ENCODE assay signal across 14 cellular contexts in the genomic region with DNA sequence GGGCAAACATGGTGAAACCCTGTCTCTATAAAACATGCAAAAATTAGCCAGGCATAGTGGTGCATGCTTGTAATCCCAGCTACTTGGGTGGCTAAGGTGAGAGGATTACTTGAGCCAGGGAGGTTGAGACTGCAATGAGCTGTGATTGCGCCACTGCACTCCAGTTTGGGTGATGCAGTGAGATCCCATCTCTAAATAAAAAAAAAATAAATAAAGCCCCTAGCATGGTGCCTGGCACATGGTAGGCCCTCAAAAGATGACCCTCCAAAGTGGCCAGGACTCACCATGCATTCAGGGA.
DNase-seq lines count a peak whose midpoint lies in the region; ATAC-seq and TF ChIP-seq lines count a peak whose summit lies in the region.
"Had no signal": no experiment of that assay in that cellular context is flagged by ENCODE, and none has a peak within 500 bp of the region (broad histone marks: within the 10 kb centered on the region; RNA-seq: fewer than 3 reads in every experiment).

No MANE protein-coding gene starts in this region.

- POLR2A ChIA-PET in OCI-LY7 (lab: Charles Lee): interaction anchor here (1.1 to 2.2 kb wide), 4 partner anchors 8 to 51 kb away, joined by 4 to 8 read pairs (median 4); no protein-coding TSS in a partner anchor

- H3K27ac ChIP-seq in OCI-LY7 (ENCODE audit: low read depth, low read length, poor library complexity, severe bottlenecking): no peak overlapping the region
- peak overlapping the region; percentile 1 for H3K27ac ChIP-seq in duodenal mucosa (ENCODE audit: low read depth, low read length)
- no peak overlapping the region for H3K27ac ChIP-seq in right atrium auricular region
- H3K27ac ChIP-seq: ascending aorta had no signal

- CTCF ChIA-PET in OCI-LY7 (lab: Charles Lee; ENCODE audit: unreplicated experiment): no interaction called here

- H2AFZ ChIP-seq in OCI-LY7 (ENCODE audit: low read length): no peak overlapping the region

- peaks cover 32% of the 10 kb centered on the region for H4K20me1 ChIP-seq in OCI-LY7 (ENCODE audit: insufficient read depth, low read length)

- BruUV-seq in OCI-LY7 (replicated peaks; lab: Mats Ljungman, UMichigan): no TSS peak

- peak overlapping the region; percentile 40 for H3K4me3 Mint-ChIP-seq in activated T-cell treated with anti-CD3 and anti-CD28 coated beads, Interleukin-2, amount 50 U/mL, for 24 hours
- H3K4me3 Mint-ChIP-seq in stimulated activated effector memory CD8-positive, alpha-beta T cell treated with anti-CD3 and anti-CD28 coated beads, Interleukin-12 subunit alpha, Interleukin-12 subunit beta, amount 100 ng/mL, for 72 hours: peak overlapping the region; percentile 59

- H3K79me2 ChIP-seq in OCI-LY7 (ENCODE audit: insufficient read depth, low read depth, low read length): peaks cover 9% of the 10 kb centered on the region; the same call in 1 of the 2 replicates

- no peaks in the 10 kb centered on the region for H3K9me3 ChIP-seq in OCI-LY7 (ENCODE audit: low read length)
- no peaks in the 10 kb centered on the region for H3K9me3 ChIP-seq in duodenal mucosa (ENCODE audit: control insufficient read depth in 1 of 2, low read length in 2 of 2)
- H3K9me3 ChIP-seq in right atrium auricular region: no peaks in the 10 kb centered on the region
- H3K9me3 ChIP-seq: ascending aorta had no signal

- no peak overlapping the region for H3K9ac ChIP-seq in duodenal mucosa (ENCODE audit: low read depth in 1 of 2, low read length in 2 of 2)

- H3K27me3 ChIP-seq in duodenal mucosa (ENCODE audit: control insufficient read depth in 1 of 2, insufficient read depth in 2 of 2, low read length in 2 of 2) (no peaks in the 10 kb centered on the region), right atrium auricular region (no peaks in the 10 kb centered on the region)
- H3K27me3 ChIP-seq: ascending aorta had no signal

- H3K9me3 Mint-ChIP-seq in activated T-cell treated with anti-CD3 and anti-CD28 coated beads, Interleukin-2, amount 50 U/mL, for 24 hours: no peaks in the 10 kb centered on the region
- H3K9me3 Mint-ChIP-seq in stimulated activated effector memory CD8-positive, alpha-beta T cell treated with anti-CD3 and anti-CD28 coated beads, Interleukin-12 subunit alpha, Interleukin-12 subunit beta, amount 100 ng/mL, for 72 hours: no peaks in the 10 kb centered on the region

- peak overlapping the region; percentile 92 for H3K27ac Mint-ChIP-seq in activated T-cell treated with anti-CD3 and anti-CD28 coated beads, Interleukin-2, amount 50 U/mL, for 24 hours
- peak overlapping the region; percentile 67 for H3K27ac Mint-ChIP-seq in stimulated activated effector memory CD8-positive, alpha-beta T cell treated with anti-CD3 and anti-CD28 coated beads, Interleukin-12 subunit alpha, Interleukin-12 subunit beta, amount 100 ng/mL, for 72 hours

- no peaks in the 10 kb centered on the region for H3K9me2 ChIP-seq in OCI-LY7 (ENCODE audit: insufficient read depth, low read length)

- H3K4me3 ChIP-seq in OCI-LY7 (ENCODE audit: low read depth, low read length, poor library complexity, severe bottlenecking) (no peak overlapping the region), duodenal mucosa (ENCODE audit: low read depth in 1 of 2, low read length in 2 of 2) (no peak overlapping the region), right atrium auricular region (no peak overlapping the region)
- H3K4me3 ChIP-seq: ascending aorta, skin epidermis had no signal

- peaks cover 68% of the 10 kb centered on the region for H3K4me1 ChIP-seq in OCI-LY7 (ENCODE audit: insufficient read depth, low read length, poor library complexity, severe bottlenecking)
- peaks cover 17 to 38% of the 10 kb centered on the region in 2 donors for H3K4me1 ChIP-seq in duodenal mucosa (ENCODE audit: control insufficient read depth in 1 of 2, insufficient read depth in 2 of 2, low read length in 2 of 2)
- peaks cover 0 to 16% of the 10 kb centered on the region in 2 donors for H3K4me1 ChIP-seq in right atrium auricular region

- intact Hi-C loops in OCI-LY7 (cut with micrococcal nuclease; ENCODE audit: unreplicated experiment): no loop called here

- peaks cover 87% of the 10 kb centered on the region for H3K4me1 Mint-ChIP-seq in activated T-cell treated with anti-CD3 and anti-CD28 coated beads, Interleukin-2, amount 50 U/mL, for 24 hours (ENCODE audit: low read depth)
- H3K4me1 Mint-ChIP-seq in stimulated activated effector memory CD8-positive, alpha-beta T cell treated with anti-CD3 and anti-CD28 coated beads, Interleukin-12 subunit alpha, Interleukin-12 subunit beta, amount 100 ng/mL, for 72 hours: peaks cover 78% of the 10 kb centered on the region

- H3K27me3 Mint-ChIP-seq in activated T-cell treated with anti-CD3 and anti-CD28 coated beads, Interleukin-2, amount 50 U/mL, for 24 hours: no peaks in the 10 kb centered on the region

- H3K4me2 ChIP-seq in OCI-LY7 (ENCODE audit: low read length): peak overlapping the region; percentile 63

- no peak for TF ChIP-seq CTCF in OCI-LY7 (conservative IDR thresholded peaks at IDR 0.05; ENCODE audit: low read length)
- no peak for TF ChIP-seq CTCF in right atrium auricular region (IDR thresholded peaks at IDR 0.05)

- no peak for DNase-seq in activated T-cell treated with anti-CD3 and anti-CD28 coated beads, Interleukin-2, amount 50 U/mL, for 24 hours
- DNase-seq in activated T-cell treated with anti-CD3 and anti-CD28 coated beads, Interleukin-2, amount 50 U/mL, for 1 hour: no peak
- DNase-seq in OCI-LY7 (ENCODE audit: low spot score): no peak
- no peak for DNase-seq in stimulated activated effector memory CD8-positive, alpha-beta T cell treated with anti-CD3 and anti-CD28 coated beads, Interleukin-12 subunit alpha, Interleukin-12 subunit beta, amount 100 ng/mL, for 72 hours (ENCODE audit: low spot score in 2 of 2)
- no peak for DNase-seq in right atrium auricular region (ENCODE audit: low spot score)
- DNase-seq: DMS79, NCI-H187 treated with DMSO at 0.1 percent for 48 hours, substantia nigra had no signal

- H3K36me3 ChIP-seq in OCI-LY7 (ENCODE audit: insufficient read depth, low read length) (no peaks in the 10 kb centered on the region), duodenal mucosa (ENCODE audit: control insufficient read depth in 1 of 2, insufficient read depth in 2 of 2, low read length in 2 of 2) (no peaks in the 10 kb centered on the region), right atrium auricular region (no peaks in the 10 kb centered on the region)
- H3K36me3 ChIP-seq: ascending aorta had no signal

- ATAC-seq in stimulated activated effector memory CD8-positive, alpha-beta T cell treated with anti-CD3 and anti-CD28 coated beads, Interleukin-12 subunit alpha, Interleukin-12 subunit beta, amount 100 ng/mL, for 72 hours: no peak
- ATAC-seq in GM18861 (IDR thresholded peaks at IDR 0.05; ENCODE audit: unreplicated experiment): no peak
- no peak for ATAC-seq in HG03280 (IDR thresholded peaks at IDR 0.05; ENCODE audit: unreplicated experiment)
- ATAC-seq: Right ventricle myocardium inferior had no signal

- peaks cover 17% of the 10 kb centered on the region for H3K36me3 Mint-ChIP-seq in activated T-cell treated with anti-CD3 and anti-CD28 coated beads, Interleukin-2, amount 50 U/mL, for 24 hours (ENCODE audit: low read depth)
- peaks cover 19% of the 10 kb centered on the region for H3K36me3 Mint-ChIP-seq in stimulated activated effector memory CD8-positive, alpha-beta T cell treated with anti-CD3 and anti-CD28 coated beads, Interleukin-12 subunit alpha, Interleukin-12 subunit beta, amount 100 ng/mL, for 72 hours
